ENCODE assay signal across 1 cellular context in the genomic region with DNA sequence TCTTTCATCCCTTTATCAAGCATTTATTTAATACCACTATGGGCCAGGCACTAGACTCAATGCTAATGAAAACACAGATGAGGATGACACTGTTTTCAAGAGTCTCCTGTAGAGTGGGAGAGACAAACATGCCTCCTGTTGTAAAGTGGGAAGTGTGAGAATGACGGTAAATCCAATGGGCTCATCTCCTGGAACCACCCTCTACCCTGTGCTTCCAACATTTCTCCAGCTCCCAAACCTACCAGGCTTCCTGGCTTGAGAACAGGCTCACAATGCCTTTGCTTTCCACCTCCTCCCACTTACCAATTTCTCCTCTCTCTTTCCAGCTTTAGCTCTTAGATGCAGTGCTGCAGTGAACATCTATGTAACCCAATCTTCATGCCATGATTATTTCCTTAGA.
TF ChIP-seq lines count a peak whose summit lies in the region.

No MANE protein-coding gene starts in this region.

TF ChIP-seq in IMR-90, 13 proteins besides CTCF, POLR2A, EP300 and RAD21 (continued from another document):
- TF ChIP-seq, protein P1, sequence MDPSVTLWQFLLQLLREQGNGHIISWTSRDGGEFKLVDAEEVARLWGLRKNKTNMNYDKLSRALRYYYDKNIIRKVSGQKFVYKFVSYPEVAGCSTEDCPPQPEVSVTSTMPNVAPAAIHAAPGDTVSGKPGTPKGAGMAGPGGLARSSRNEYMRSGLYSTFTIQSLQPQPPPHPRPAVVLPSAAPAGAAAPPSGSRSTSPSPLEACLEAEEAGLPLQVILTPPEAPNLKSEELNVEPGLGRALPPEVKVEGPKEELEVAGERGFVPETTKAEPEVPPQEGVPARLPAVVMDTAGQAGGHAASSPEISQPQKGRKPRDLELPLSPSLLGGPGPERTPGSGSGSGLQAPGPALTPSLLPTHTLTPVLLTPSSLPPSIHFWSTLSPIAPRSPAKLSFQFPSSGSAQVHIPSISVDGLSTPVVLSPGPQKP (IDR thresholded peaks at IDR 0.05; ENCODE audit: borderline replicate concordance, low read depth, low read length) = no peak
- TF ChIP-seq USF2 (IDR thresholded peaks at IDR 0.05; ENCODE audit: low read depth, low read length) (no peak), SMC3 (IDR thresholded peaks at IDR 0.05; ENCODE audit: low read depth, low read length) (no peak), MXI1 (IDR thresholded peaks at IDR 0.05; ENCODE audit: borderline replicate concordance, low read depth, low read length) (no peak), MAZ (IDR thresholded peaks at IDR 0.05; ENCODE audit: borderline replicate concordance, low read depth, low read length) (no peak), RFX5 (IDR thresholded peaks at IDR 0.05; ENCODE audit: low read depth, low read length) (no peak)
